In genomic region chr12:121809712-121810116, GRCh38 we compare ENCODE assay signal across 29 cellular contexts. TPM values are rescaled to one million over a fixed set of nuclear protein-coding genes. Genes with fewer than 3 reads are reported as not detected.
A peak's percentile ranks its signal among the peaks of the same experiment; 100 is the strongest.
DNase-seq lines count a peak whose midpoint lies in the region; ATAC-seq and TF ChIP-seq lines count a peak whose summit lies in the region.
"Had no signal": no experiment of that assay in that cellular context is flagged by ENCODE, and none has a peak within 500 bp of the region (broad histone marks: within the 10 kb centered on the region; RNA-seq: fewer than 3 reads in every experiment).

No MANE protein-coding gene starts in this region.

- H3K4me1 ChIP-seq in CD8-positive, alpha-beta T cell (ENCODE audit: insufficient read depth, low read length): peaks cover 56% of the 10 kb centered on the region
- H3K4me1 ChIP-seq in esophagus muscularis mucosa: peaks cover 61 to 93% (median 80%) of the 10 kb centered on the region in 4 donors

- H3K9me3 Mint-ChIP-seq in T-helper 2 cell treated with Interferon-gamma antibody and Interleukin-4, amounts not matched to agents 5 μg/mL and 100 μg/mL, for 36 hours: no peaks in the 10 kb centered on the region
- no peaks in the 10 kb centered on the region for H3K9me3 Mint-ChIP-seq in CD8-positive, alpha-beta T cell
- no peaks in the 10 kb centered on the region for H3K9me3 Mint-ChIP-seq in activated naive CD8-positive, alpha-beta T cell treated with anti-CD3 and anti-CD28 coated beads, Interleukin-2, amount 50 U/mL, for 24 hours
- H3K9me3 Mint-ChIP-seq in neural crest cell: no peaks in the 10 kb centered on the region
- H3K9me3 Mint-ChIP-seq: activated B cell treated with CpG ODN at 0.5 μM for 24 hours; natural killer cell treated with Interleukin-12 subunit alpha and Interleukin-12 subunit beta and Interleukin-15 and Interleukin-18, amount 100 ng/mL, for 72 hours; T-helper 1 cell treated with Interleukin-12 subunit alpha and Interleukin-12 subunit beta and Interleukin-4 antibody, amounts not matched to agents 30 μg/mL and 1 μg/mL, for 36 hours had no signal

- H3K36me3 Mint-ChIP-seq in T-helper 2 cell treated with Interferon-gamma antibody and Interleukin-4, amounts not matched to agents 5 μg/mL and 100 μg/mL, for 36 hours (ENCODE audit: low read depth): peaks cover 56% of the 10 kb centered on the region
- peaks cover 58% of the 10 kb centered on the region for H3K36me3 Mint-ChIP-seq in CD8-positive, alpha-beta T cell
- H3K36me3 Mint-ChIP-seq in activated naive CD8-positive, alpha-beta T cell treated with anti-CD3 and anti-CD28 coated beads, Interleukin-2, amount 50 U/mL, for 24 hours (ENCODE audit: low read depth): peaks cover 29% of the 10 kb centered on the region
- H3K36me3 Mint-ChIP-seq in neural crest cell (ENCODE audit: low read depth): peaks cover 6% of the 10 kb centered on the region
- H3K36me3 Mint-ChIP-seq: natural killer cell treated with Interleukin-12 subunit alpha and Interleukin-12 subunit beta and Interleukin-15 and Interleukin-18, amount 100 ng/mL, for 72 hours had no signal

- TF ChIP-seq CTCF in CD8-positive, alpha-beta T cell (IDR thresholded peaks at IDR 0.05): no peak
- TF ChIP-seq CTCF in neural crest cell (conservative IDR thresholded peaks at IDR 0.05) (no peak), esophagus muscularis mucosa (IDR thresholded peaks at IDR 0.05) (no peak), GM10248 (IDR thresholded peaks at IDR 0.05; ENCODE audit: control extremely low read depth, extremely low read depth, low read depth, missing control alignments) (no peak)

- peak overlapping the region; percentile 21 for H3K4me3 Mint-ChIP-seq in T-helper 2 cell treated with Interferon-gamma antibody and Interleukin-4, amounts not matched to agents 5 μg/mL and 100 μg/mL, for 36 hours
- H3K4me3 Mint-ChIP-seq in CD8-positive, alpha-beta T cell: no peak overlapping the region
- H3K4me3 Mint-ChIP-seq in activated naive CD8-positive, alpha-beta T cell treated with anti-CD3 and anti-CD28 coated beads, Interleukin-2, amount 50 U/mL, for 24 hours: no peak overlapping the region
- H3K4me3 Mint-ChIP-seq in neural crest cell: peak overlapping the region; percentile 50
- H3K4me3 Mint-ChIP-seq: activated B cell treated with CpG ODN at 0.5 μM for 24 hours; natural killer cell treated with Interleukin-12 subunit alpha and Interleukin-12 subunit beta and Interleukin-15 and Interleukin-18, amount 100 ng/mL, for 72 hours; T-helper 1 cell treated with Interleukin-12 subunit alpha and Interleukin-12 subunit beta and Interleukin-4 antibody, amounts not matched to agents 30 μg/mL and 1 μg/mL, for 36 hours had no signal

- TF ChIP-seq EP300 in esophagus muscularis mucosa (IDR thresholded peaks at IDR 0.05): no peak

- whole genome bisulfite sequencing in esophagus muscularis mucosa: 88% methylated on average over 17 of the region's 27 CpGs

- peaks cover 37% of the 10 kb centered on the region for H3K4me1 Mint-ChIP-seq in T-helper 2 cell treated with Interferon-gamma antibody and Interleukin-4, amounts not matched to agents 5 μg/mL and 100 μg/mL, for 36 hours (ENCODE audit: low read depth)
- peaks cover 55% of the 10 kb centered on the region for H3K4me1 Mint-ChIP-seq in CD8-positive, alpha-beta T cell (ENCODE audit: low read depth)
- H3K4me1 Mint-ChIP-seq in activated naive CD8-positive, alpha-beta T cell treated with anti-CD3 and anti-CD28 coated beads, Interleukin-2, amount 50 U/mL, for 24 hours: peaks cover 50% of the 10 kb centered on the region
- peaks cover 50% of the 10 kb centered on the region for H3K4me1 Mint-ChIP-seq in neural crest cell

- intact Hi-C loops in CD8-positive, alpha-beta T cell (cut with DNase I, micrococcal nuclease): no loop called here
- intact Hi-C loops in esophagus muscularis mucosa (cut with DNase I): no loop called here

- no peaks in the 10 kb centered on the region for H3K9me3 ChIP-seq in CD8-positive, alpha-beta T cell (ENCODE audit: low read length)
- H3K9me3 ChIP-seq in esophagus muscularis mucosa: no peaks in the 10 kb centered on the region
- H3K9me3 ChIP-seq: ascending aorta, gastroesophageal sphincter, SJCRH30 had no signal

- H3K27me3 ChIP-seq in CD8-positive, alpha-beta T cell (ENCODE audit: insufficient read depth, low read length): no peaks in the 10 kb centered on the region
- H3K27me3 ChIP-seq in esophagus muscularis mucosa: no peaks in the 10 kb centered on the region
- H3K27me3 ChIP-seq: ascending aorta, gastroesophageal sphincter, SJCRH30 had no signal

- H3K4me3 ChIP-seq in CD8-positive, alpha-beta T cell (ENCODE audit: low read depth, low read length): no peak overlapping the region
- H3K4me3 ChIP-seq in esophagus muscularis mucosa: no peak overlapping the region
- H3K4me3 ChIP-seq: SJCRH30, smooth muscle cell had no signal

- TF ChIP-seq POLR2A in esophagus muscularis mucosa (IDR thresholded peaks at IDR 0.05; ENCODE audit: low read depth): no peak

- POLR2A ChIA-PET in CD8-positive, alpha-beta T cell (lab: Charles Lee): interaction anchor here (20.5 kb wide), 1 partner anchor 19 kb away, joined by 1016 read pairs; the partner anchor contains the start of genes RHOF and SETD1B
- POLR2A ChIA-PET in GM10248 (lab: Yijun Ruan, JAX): interaction anchor here (0.8 to 2.6 kb wide), 3 partner anchors 11 to 14 kb away, joined by 3 to 10 read pairs (median 4); no protein-coding TSS in a partner anchor

- ATAC-seq in CD8-positive, alpha-beta T cell: no peak
- ATAC-seq in activated naive CD8-positive, alpha-beta T cell treated with anti-CD3 and anti-CD28 coated beads, Interleukin-2, amount 50 U/mL, for 24 hours: no peak
- no peak for ATAC-seq in HG03457 (IDR thresholded peaks at IDR 0.05; ENCODE audit: unreplicated experiment)
- ATAC-seq: esophagus mucosa; gastroesophageal sphincter; HCT116; natural killer cell treated with Interleukin-12 subunit alpha and Interleukin-12 subunit beta and Interleukin-15 and Interleukin-18, amount 100 ng/mL, for 72 hours; PC-3 had no signal

- peaks cover 25% of the 10 kb centered on the region for H3K36me3 ChIP-seq in CD8-positive, alpha-beta T cell (ENCODE audit: insufficient read depth, low read length)
- peaks cover 28 to 65% (median 47%) of the 10 kb centered on the region in 4 donors for H3K36me3 ChIP-seq in esophagus muscularis mucosa

- H3K27ac ChIP-seq in CD8-positive, alpha-beta T cell (ENCODE audit: low read depth, low read length): no peak overlapping the region
- H3K27ac ChIP-seq in esophagus muscularis mucosa (replicated peaks in 1 of 4): no peak overlapping the region
- H3K27ac ChIP-seq: SJCRH30 had no signal

- H3K27me3 Mint-ChIP-seq in T-helper 2 cell treated with Interferon-gamma antibody and Interleukin-4, amounts not matched to agents 5 μg/mL and 100 μg/mL, for 36 hours (ENCODE audit: low read depth): no peaks in the 10 kb centered on the region
- H3K27me3 Mint-ChIP-seq in CD8-positive, alpha-beta T cell (ENCODE audit: low read depth): no peaks in the 10 kb centered on the region
- H3K27me3 Mint-ChIP-seq in activated naive CD8-positive, alpha-beta T cell treated with anti-CD3 and anti-CD28 coated beads, Interleukin-2, amount 50 U/mL, for 24 hours: no peaks in the 10 kb centered on the region
- H3K27me3 Mint-ChIP-seq in neural crest cell (ENCODE audit: low read depth): no peaks in the 10 kb centered on the region
- H3K27me3 Mint-ChIP-seq: activated B cell treated with CpG ODN at 0.5 μM for 24 hours; natural killer cell treated with Interleukin-12 subunit alpha and Interleukin-12 subunit beta and Interleukin-15 and Interleukin-18, amount 100 ng/mL, for 72 hours had no signal

- no peak overlapping the region for H3K27ac Mint-ChIP-seq in T-helper 2 cell treated with Interferon-gamma antibody and Interleukin-4, amounts not matched to agents 5 μg/mL and 100 μg/mL, for 36 hours
- H3K27ac Mint-ChIP-seq in CD8-positive, alpha-beta T cell: peak overlapping the region; percentile 66
- peak overlapping the region; percentile 6 for H3K27ac Mint-ChIP-seq in activated naive CD8-positive, alpha-beta T cell treated with anti-CD3 and anti-CD28 coated beads, Interleukin-2, amount 50 U/mL, for 24 hours
- no peak overlapping the region for H3K27ac Mint-ChIP-seq in neural crest cell (ENCODE audit: unreplicated experiment)
- H3K27ac Mint-ChIP-seq: activated B cell treated with CpG ODN at 0.5 μM for 24 hours; T-helper 1 cell treated with Interleukin-12 subunit alpha and Interleukin-12 subunit beta and Interleukin-4 antibody, amounts not matched to agents 30 μg/mL and 1 μg/mL, for 36 hours had no signal

- no peak for DNase-seq in T-helper 2 cell treated with Interferon-gamma antibody and Interleukin-4, amounts not matched to agents 5 μg/mL and 100 μg/mL, for 36 hours (ENCODE audit: low spot score)
- no peak for DNase-seq in T-helper 2 cell
- DNase-seq in CD8-positive, alpha-beta T cell: no peak
- DNase-seq in activated naive CD8-positive, alpha-beta T cell treated with anti-CD3 and anti-CD28 coated beads, Interleukin-2, amount 50 U/mL, for 24 hours: no peak
- no peak for DNase-seq in neural crest cell (ENCODE audit: low read depth, low spot score)
- no peak for DNase-seq in esophagus muscularis mucosa (ENCODE audit: extremely low spot score)
- DNase-seq in GM10248 (ENCODE audit: extremely low spot score): no peak
- DNase-seq: 8988T; activated B cell treated with CpG ODN at 0.5 μM for 24 hours; activated effector memory CD4-positive, alpha-beta T cell treated with anti-CD3 and anti-CD28 coated beads, Interleukin-2, amount 50 U/mL, for 16 hours; AML-193; effector CD4-positive, alpha-beta T cell; NCI-H1048; NCI-H1930; NCI-H2227 treated with DMSO at 0.1 percent for 48 hours; NCI-H774; PC-3; SJCRH30; stimulated activated CD4-positive, alpha-beta T cell treated with anti-CD3 and anti-CD28 coated beads, Interleukin-4, amount 100 ng/mL, for 1 hour had no signal

- CTCF ChIA-PET in CD8-positive, alpha-beta T cell (lab: Charles Lee): interaction anchor here (45.9 kb wide), 1 partner anchor 23 kb away, joined by 2042 read pairs; the partner anchor contains the start of genes RHOF and SETD1B
- CTCF ChIA-PET in GM10248 (lab: Yijun Ruan, JAX): interaction anchor here (3.2 to 12.8 kb wide), 4 partner anchors 15 to 34 kb away, joined by 24 to 565 read pairs (median 59); partner anchors contain the start of gene RHOF

RNA-seq across cellular contexts. Expression of gene SETD1B, which starts 5.9 kb away (rescaled TPM):
- 100 to 1,000 TPM; 181 to 190 TPM for total RNA-seq in CD8-positive, alpha-beta T cell
- 25.6 and 25.9 TPM in 2 replicates for total RNA-seq in neural crest cell
- total RNA-seq in esophagus muscularis mucosa: 10 to 100 TPM in 3 of 4 donors, 1 to 10 TPM in 1; 9.4 to 27.1 (median 19.9) TPM

RNA-seq across cellular contexts. Expression of gene RHOF, which starts 16.2 kb away (rescaled TPM):
- 100 to 1,000 TPM; 185 TPM for total RNA-seq in CD8-positive, alpha-beta T cell
- total RNA-seq in neural crest cell: 23.8 and 25.5 TPM in 2 replicates
- total RNA-seq in esophagus muscularis mucosa: 10 to 100 TPM in 3 of 4 donors, 1 to 10 TPM in 1; 7.0 to 23.2 (median 15.9) TPM

RNA-seq across cellular contexts. Expression of gene HPD, which starts 48.9 kb away (rescaled TPM):
- not detected for total RNA-seq in CD8-positive, alpha-beta T cell
- total RNA-seq in neural crest cell: 0.21 TPM in 1 of 2 replicates, not detected in the other
- 1 to 10 TPM in 2 of 4 donors, under 1 TPM in 2; 0.65 to 3.3 (median 1.3) TPM for total RNA-seq in esophagus muscularis mucosa
- total RNA-seq: activated B cell treated with CpG ODN at 0.5 μM for 24 hours; natural killer cell treated with Interleukin-12 subunit alpha and Interleukin-12 subunit beta and Interleukin-15 and Interleukin-18, amount 100 ng/mL, for 72 hours; PC-3; pulmonary artery endothelial cell; SJCRH30; smooth muscle cell; urinary bladder had no signal

Comparison
In these comparisons a context has a peak if more than half of its experiments do, and no peak if none do; other contexts are left out.
1. H3K27ac Mint-ChIP-seq: peak in CD8-positive, alpha-beta T cell (single experiment) and activated naive CD8-positive, alpha-beta T cell treated with anti-CD3 and anti-CD28 coated beads, Interleukin-2, amount 50 U/mL, for 24 hours (single experiment); none in T-helper 2 cell treated with Interferon-gamma antibody and Interleukin-4, amounts not matched to agents 5 μg/mL and 100 μg/mL, for 36 hours (single experiment) and neural crest cell (single experiment).
2. H3K4me3 Mint-ChIP-seq: peak in T-helper 2 cell treated with Interferon-gamma antibody and Interleukin-4, amounts not matched to agents 5 μg/mL and 100 μg/mL, for 36 hours (single experiment) and neural crest cell (single experiment); none in CD8-positive, alpha-beta T cell (single experiment) and activated naive CD8-positive, alpha-beta T cell treated with anti-CD3 and anti-CD28 coated beads, Interleukin-2, amount 50 U/mL, for 24 hours (single experiment).